27 cellular contexts compared by ENCODE assay signal in genomic region chr3:60531759-60532158, GRCh38.
"Had no signal": no experiment of that assay in that cellular context is flagged by ENCODE, and none has a peak within 500 bp of the region (broad histone marks: within the 10 kb centered on the region; RNA-seq: fewer than 3 reads in every experiment).

No MANE protein-coding gene starts in this region.

- H3K27ac ChIP-seq: stomach, suprapubic skin, testis, thoracic aorta, thyroid gland, tibial artery, tibial nerve, transverse colon, upper lobe of left lung, upper lobe of right lung, uterus, vagina had no signal

- ATAC-seq: stimulated activated effector memory CD8-positive, alpha-beta T cell treated with anti-CD3 and anti-CD28 coated beads, Interleukin-12 subunit alpha, Interleukin-12 subunit beta, amount 100 ng/mL, for 72 hours; stimulated activated memory B cell treated with anti-CD40 and anti-IgM and Interleukin-4, amounts not matched to agents 10 μg/mL and 1 μg/mL and 100 μg/mL, for 72 hours; stimulated activated naive B cell treated with anti-CD40 and anti-IgM and Interleukin-4, amounts not matched to agents 10 μg/mL and 1 μg/mL and 100 μg/mL, for 72 hours; stimulated activated naive CD8-positive, alpha-beta T cell treated with anti-CD3 and anti-CD28 coated beads, Interleukin-15, amount 100 ng/mL, for 72 hours; stimulated activated naive CD8-positive, alpha-beta T cell treated with anti-CD3 and anti-CD28 coated beads, Interleukin-15, Interleukin-2, amounts not matched to agents 100 U/mL and 50 U/mL, for 24 hours; upper lobe of right lung had no signal

- DNase-seq: stimulated activated CD4-positive, alpha-beta T cell treated with anti-CD3 and anti-CD28 coated beads, Interleukin-2, amount 100 ng/mL, for 48 hours; stimulated activated CD4-positive, alpha-beta T cell treated with anti-CD3 and anti-CD28 coated beads, Interleukin-4, amount 100 ng/mL, for 1 hour; stimulated activated CD4-positive, alpha-beta T cell treated with anti-CD3 and anti-CD28 coated beads, Interleukin-4, amount 100 ng/mL, for 24 hours; stimulated activated CD4-positive, alpha-beta T cell treated with anti-CD3 and anti-CD28 coated beads, Interleukin-4, amount 100 ng/mL, for 4 hours; stimulated activated CD8-positive, alpha-beta memory T cell treated with anti-CD3 and anti-CD28 coated beads, Interleukin-4, amount 100 ng/mL, for 48 hours; stimulated activated naive B cell treated with anti-CD40 and anti-IgM and Interleukin-4, amounts not matched to agents 10 μg/mL and 1 μg/mL and 100 μg/mL, for 72 hours; stimulated activated naive CD4-positive, alpha-beta T cell; stimulated activated naive CD4-positive, alpha-beta T cell treated with Interleukin-2 at 50 U/mL for 16 hours; stimulated activated naive CD8-positive, alpha-beta T cell treated with anti-CD3 and anti-CD28 coated beads, Interleukin-15, amount 100 ng/mL, for 72 hours; stimulated activated naive CD8-positive, alpha-beta T cell treated with anti-CD3 and anti-CD28 coated beads, Interleukin-15, Interleukin-2, amounts not matched to agents 100 U/mL and 50 U/mL, for 24 hours; stomach; substantia nigra; testis; thyroid gland; tibial artery; transverse colon; trophoblast cell; upper lobe of left lung; upper lobe of right lung; uterus had no signal

- FAIRE-seq: urothelium cell line had no signal

- H3K9me3 ChIP-seq: stomach, suprapubic skin, testis, thoracic aorta, thyroid gland, tibial artery, tibial nerve, transverse colon, upper lobe of left lung, upper lobe of right lung, uterus, vagina had no signal

- H3K27me3 ChIP-seq: stomach, suprapubic skin, testis, thyroid gland, tibial artery, tibial nerve, transverse colon, upper lobe of left lung, upper lobe of right lung, uterus, vagina had no signal

- H3K4me1 ChIP-seq: stomach, suprapubic skin, testis, tibial artery, tibial nerve, transverse colon, upper lobe of left lung, upper lobe of right lung, uterus, vagina had no signal

- H3K4me3 ChIP-seq: stomach, suprapubic skin, testis, thoracic aorta, thyroid gland, tibial artery, tibial nerve, transverse colon, upper lobe of left lung, upper lobe of right lung, uterus, vagina had no signal

- H3K36me3 ChIP-seq: stomach, suprapubic skin, thoracic aorta, thyroid gland, tibial artery, tibial nerve, transverse colon, upper lobe of left lung, upper lobe of right lung, uterus, vagina had no signal
